8 cellular contexts compared by ENCODE assay signal in genomic region chr2:74919827-74920226, GRCh38. TPM values are rescaled to one million over a fixed set of nuclear protein-coding genes. Genes with fewer than 3 reads are reported as not detected.
DNase-seq lines count a peak whose midpoint lies in the region; ATAC-seq and TF ChIP-seq lines count a peak whose summit lies in the region.

No MANE protein-coding gene starts in this region.

- peak overlapping the region in 1 of 3 donors; percentile 44 for H3K4me3 Mint-ChIP-seq in T-cell

- CTCF ChIA-PET in T-cell (lab: Charles Lee), result interaction anchor here (0.9 to 2.1 kb wide), 3 partner anchors 144 to 689 kb away, joined by 3 to 10 read pairs (median 5); no protein-coding TSS in a partner anchor

- POLR2A ChIA-PET in T-cell (lab: Charles Lee), result no interaction called here

- no peak overlapping the region for H3K27ac Mint-ChIP-seq in T-cell

- no peak for DNase-seq in LNCaP clone FGC (ENCODE audit: low read depth)
- peak; percentile 29 to 76 (median 64) for DNase-seq in T-cell
- DNase-seq in anterior cingulate cortex (lab: John Stamatoyannopoulos, UW), result peak in 48 of 58 donors; percentile 5 to 66 (median 30)
- peak; percentile 62 for DNase-seq in hepatic stellate cell (ENCODE audit: low spot score)
- DNase-seq in renal cortical epithelial cell (ENCODE audit: low read depth), result peak; percentile 13
- DNase-seq in DMS79 treated with DMSO at 0.1 percent for 48 hours (lab: John Stamatoyannopoulos, UW), result no peak

- peaks cover 0 to 5% (median 0%) of the 10 kb centered on the region in 3 donors for H3K4me1 Mint-ChIP-seq in T-cell

- H3K36me3 Mint-ChIP-seq in T-cell, result no peaks in the 10 kb centered on the region

- no peaks in the 10 kb centered on the region for H3K9me3 Mint-ChIP-seq in T-cell

- peaks cover 11% of the 10 kb centered on the region in 2 donors for H3K27me3 Mint-ChIP-seq in T-cell

- peak; percentile 63 for TF ChIP-seq CTCF in LNCaP clone FGC (IDR thresholded peaks at IDR 0.05; ENCODE audit: control insufficient read depth, extremely low read depth, insufficient read depth)

- ATAC-seq in GM18502 (IDR thresholded peaks at IDR 0.05; ENCODE audit: poor library complexity, unreplicated experiment), result peak; percentile 59
- ATAC-seq in T-cell (replicated peaks in 1 of 4), result peak; percentile 60 to 93 (median 76)
- ATAC-seq in HG03039 (IDR thresholded peaks at IDR 0.05; ENCODE audit: unreplicated experiment), result no peak

- H3K4me3 ChIP-seq in LNCaP clone FGC (ENCODE audit: low read depth, low read length), result no peak overlapping the region

RNA-seq across cellular contexts. Expression of gene POLE4, which starts 38.6 kb away (rescaled TPM):
- total RNA-seq in T-cell, result 10 to 100 TPM; 41.0 to 51.9 (median 47.6) TPM
- total RNA-seq in renal cortical epithelial cell, result 14.7 and 17.4 TPM in 2 replicates

Comparison
In these comparisons a context has a peak if more than half of its experiments do, and no peak if none do; other contexts are left out.
1. DNase-seq: peak in T-cell (34 of 34), anterior cingulate cortex (48 of 58), hepatic stellate cell (single experiment) and renal cortical epithelial cell (single experiment); none in LNCaP clone FGC (single experiment) and DMS79 treated with DMSO at 0.1 percent for 48 hours (single experiment).